Comparison of ENCODE assay signal across 23 cellular contexts in genomic region chr12:32183646-32184045, GRCh38.
DNase-seq lines count a peak whose midpoint lies in the region; ATAC-seq, FAIRE-seq and TF ChIP-seq lines count a peak whose summit lies in the region.
"Had no signal": no experiment of that assay in that cellular context is flagged by ENCODE, and none has a peak within 500 bp of the region (broad histone marks: within the 10 kb centered on the region; RNA-seq: fewer than 3 reads in every experiment).

No MANE protein-coding gene starts in this region.

- ATAC-seq in activated T-cell treated with anti-CD3 and anti-CD28 coated beads, Interleukin-2, amount 50 U/mL, for 72 hours (replicated peaks in 1 of 2), result no peak
- ATAC-seq: activated CD8-positive, alpha-beta T cell treated with anti-CD3 and anti-CD28 coated beads, Interleukin-2, amount 10 ng/mL, durations not matched to agents 7 days and 5 days; activated T-cell treated with anti-CD3 and anti-CD28 coated beads, Interleukin-2, amount 50 U/mL, for 4 hours; heart left ventricle; naive thymus-derived CD4-positive, alpha-beta T cell had no signal

- H3K4me1 Mint-ChIP-seq in glutamatergic neuron (ENCODE audit: low read depth, unreplicated experiment), result peaks cover 18% of the 10 kb centered on the region
- no peaks in the 10 kb centered on the region for H3K4me1 Mint-ChIP-seq in activated T-cell treated with anti-CD3 and anti-CD28 coated beads, Interleukin-2, amount 50 U/mL, for 72 hours (ENCODE audit: low read depth)
- H3K4me1 Mint-ChIP-seq: activated naive CD4-positive, alpha-beta T cell treated with anti-CD3 and anti-CD28 coated beads, Interleukin-2, amount 50 U/mL, for 24 hours had no signal

- H3K4me3 Mint-ChIP-seq in glutamatergic neuron (ENCODE audit: unreplicated experiment), result no peak overlapping the region
- no peak overlapping the region for H3K4me3 Mint-ChIP-seq in activated T-cell treated with anti-CD3 and anti-CD28 coated beads, Interleukin-2, amount 50 U/mL, for 72 hours
- H3K4me3 Mint-ChIP-seq: activated CD8-positive, alpha-beta T cell treated with anti-CD3 and anti-CD28 coated beads, Interleukin-2, amount 10 ng/mL, durations not matched to agents 7 days and 5 days; activated naive CD4-positive, alpha-beta T cell treated with anti-CD3 and anti-CD28 coated beads, Interleukin-2, amount 50 U/mL, for 24 hours; activated T-cell treated with anti-CD3 and anti-CD28 coated beads, Interleukin-2, amount 50 U/mL, for 4 hours; naive thymus-derived CD4-positive, alpha-beta T cell; stimulated activated naive CD8-positive, alpha-beta T cell treated with anti-CD3 and anti-CD28 coated beads, Interleukin-15, Interleukin-2, amounts not matched to agents 100 ng/mL and 50 ng/mL, for 24 hours had no signal

- H3K36me3 Mint-ChIP-seq in glutamatergic neuron (ENCODE audit: unreplicated experiment), result peaks cover 5% of the 10 kb centered on the region
- H3K36me3 Mint-ChIP-seq in activated T-cell treated with anti-CD3 and anti-CD28 coated beads, Interleukin-2, amount 50 U/mL, for 72 hours (ENCODE audit: insufficient read depth in 2 of 2), result no peaks in the 10 kb centered on the region

- FAIRE-seq in RCC 7860 (lab: Jason Lieb, UNC), result no peak

- no peak for TF ChIP-seq CTCF in glutamatergic neuron (IDR thresholded peaks at IDR 0.05; ENCODE audit: partially characterized antibody, unreplicated experiment)

- H3K27me3 Mint-ChIP-seq in glutamatergic neuron (ENCODE audit: unreplicated experiment), result peaks cover 5% of the 10 kb centered on the region
- H3K27me3 Mint-ChIP-seq in activated T-cell treated with anti-CD3 and anti-CD28 coated beads, Interleukin-2, amount 50 U/mL, for 72 hours (ENCODE audit: low read depth), result no peaks in the 10 kb centered on the region
- H3K27me3 Mint-ChIP-seq: activated naive CD4-positive, alpha-beta T cell treated with anti-CD3 and anti-CD28 coated beads, Interleukin-2, amount 50 U/mL, for 24 hours; naive thymus-derived CD4-positive, alpha-beta T cell; stimulated activated naive CD8-positive, alpha-beta T cell treated with anti-CD3 and anti-CD28 coated beads, Interleukin-15, Interleukin-2, amounts not matched to agents 100 ng/mL and 50 ng/mL, for 24 hours had no signal

- DNase-seq in NCI-H748 (lab: John Stamatoyannopoulos, UW; ENCODE audit: unreplicated experiment) (peak; percentile 29), NCI-H748 treated with DMSO at 0.1 percent for 48 hours (lab: John Stamatoyannopoulos, UW) (no peak), RCC 7860 (ENCODE audit: low spot score) (peak; percentile 52), glutamatergic neuron (no peak), HK-2 (ENCODE audit: unreplicated experiment) (no peak)
- DNase-seq in activated naive CD4-positive, alpha-beta T cell (lab: John Stamatoyannopoulos, UW), result no peak
- DNase-seq in stimulated activated CD4-positive, alpha-beta T cell treated with anti-CD3 and anti-CD28 coated beads, Interleukin-2, amount 100 ng/mL, for 24 hours, result no peak
- no peak for DNase-seq in activated T-cell treated with anti-CD3 and anti-CD28 coated beads, Interleukin-2, amount 50 U/mL, for 72 hours
- DNase-seq: 8988T; activated CD4-positive, CD25-positive, alpha-beta regulatory T cell; activated CD8-positive, alpha-beta T cell treated with anti-CD3 and anti-CD28 coated beads, Interleukin-2, amount 10 ng/mL, durations not matched to agents 7 days and 5 days; activated T-cell treated with anti-CD3 and anti-CD28 coated beads, Interleukin-2, amount 50 U/mL, for 4 hours; DMS153; heart left ventricle; Karpas-422; naive thymus-derived CD4-positive, alpha-beta T cell; NCI-H1105; NCI-H69; PC-9; T-helper 2 cell; transverse colon had no signal

- peaks cover 7% of the 10 kb centered on the region for H3K9me3 Mint-ChIP-seq in glutamatergic neuron (ENCODE audit: unreplicated experiment)
- H3K9me3 Mint-ChIP-seq in activated T-cell treated with anti-CD3 and anti-CD28 coated beads, Interleukin-2, amount 50 U/mL, for 72 hours, result no peaks in the 10 kb centered on the region
- H3K9me3 Mint-ChIP-seq: activated naive CD4-positive, alpha-beta T cell treated with anti-CD3 and anti-CD28 coated beads, Interleukin-2, amount 50 U/mL, for 24 hours; activated T-cell treated with anti-CD3 and anti-CD28 coated beads, Interleukin-2, amount 50 U/mL, for 4 hours; naive thymus-derived CD4-positive, alpha-beta T cell; stimulated activated naive CD8-positive, alpha-beta T cell treated with anti-CD3 and anti-CD28 coated beads, Interleukin-15, Interleukin-2, amounts not matched to agents 100 ng/mL and 50 ng/mL, for 24 hours had no signal

- H3K27ac Mint-ChIP-seq in glutamatergic neuron (ENCODE audit: unreplicated experiment), result peak overlapping the region; percentile 68
- no peak overlapping the region for H3K27ac Mint-ChIP-seq in activated T-cell treated with anti-CD3 and anti-CD28 coated beads, Interleukin-2, amount 50 U/mL, for 72 hours
- H3K27ac Mint-ChIP-seq: activated CD8-positive, alpha-beta T cell treated with anti-CD3 and anti-CD28 coated beads, Interleukin-2, amount 10 ng/mL, durations not matched to agents 7 days and 5 days; activated naive CD4-positive, alpha-beta T cell treated with anti-CD3 and anti-CD28 coated beads, Interleukin-2, amount 50 U/mL, for 24 hours; naive thymus-derived CD4-positive, alpha-beta T cell; stimulated activated naive CD8-positive, alpha-beta T cell treated with anti-CD3 and anti-CD28 coated beads, Interleukin-15, Interleukin-2, amounts not matched to agents 100 ng/mL and 50 ng/mL, for 24 hours had no signal

Comparison
In these comparisons a context has a peak if more than half of its experiments do, and no peak if none do; other contexts are left out.
1. DNase-seq: peak in NCI-H748 (single experiment) and RCC 7860 (single experiment); none in NCI-H748 treated with DMSO at 0.1 percent for 48 hours (single experiment), glutamatergic neuron (single experiment), activated naive CD4-positive, alpha-beta T cell (0 of 4), stimulated activated CD4-positive, alpha-beta T cell treated with anti-CD3 and anti-CD28 coated beads, Interleukin-2, amount 100 ng/mL, for 24 hours (0 of 2), activated T-cell treated with anti-CD3 and anti-CD28 coated beads, Interleukin-2, amount 50 U/mL, for 72 hours (0 of 2) and HK-2 (single experiment).